In the genomic region with DNA sequence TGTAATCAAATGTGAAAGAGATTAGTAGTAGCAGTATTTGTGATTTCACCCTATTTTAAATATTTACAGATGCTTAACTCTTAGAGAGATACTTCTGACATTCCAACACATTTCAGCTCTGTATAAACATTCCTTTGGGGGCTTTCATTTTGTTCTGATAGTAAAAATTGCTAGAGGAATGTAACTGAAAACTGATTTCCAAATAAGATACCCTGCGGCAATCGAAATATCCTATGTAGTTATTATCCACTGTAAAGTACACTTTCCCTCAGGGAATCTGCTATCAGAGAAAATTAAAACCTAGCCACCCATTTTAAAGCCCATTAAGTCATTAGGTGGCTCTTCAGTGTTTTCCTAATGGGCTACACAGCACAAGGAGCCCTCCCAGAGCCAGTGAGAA, we compare ENCODE assay signal across 28 cellular contexts. TPM values are rescaled to one million over a fixed set of nuclear protein-coding genes. Genes with fewer than 3 reads are reported as not detected.
"Had no signal": no experiment of that assay in that cellular context is flagged by ENCODE, and none has a peak within 500 bp of the region (broad histone marks: within the 10 kb centered on the region; RNA-seq: fewer than 3 reads in every experiment).

No MANE protein-coding gene starts in this region.

- H3K4me1 Mint-ChIP-seq: T-helper 17 cell had no signal

- H3K36me3 Mint-ChIP-seq: activated naive CD8-positive, alpha-beta T cell; brain had no signal

- H3K4me3 Mint-ChIP-seq: activated CD4-positive, alpha-beta T cell treated with anti-CD3 and anti-CD28 coated beads, Interleukin-2, amount 10 ng/mL, durations not matched to agents 24 days and 14 days; activated naive CD4-positive, alpha-beta T cell treated with anti-CD3 and anti-CD28 coated beads for 36 hours; activated naive CD8-positive, alpha-beta T cell; activated T-cell treated with anti-CD3 and anti-CD28 coated beads, Interleukin-2, amount 50 U/mL, for 4 hours; brain; central memory CD8-positive, alpha-beta T cell; T-helper 17 cell; WTC11 had no signal

- DNase-seq: activated CD4-positive, alpha-beta T cell treated with anti-CD3 and anti-CD28 coated beads, Interleukin-2, amount 10 ng/mL, durations not matched to agents 24 days and 14 days; activated CD4-positive, alpha-beta T cell treated with anti-CD3 and anti-CD28 coated beads, Interleukin-2, amount 50 U/mL, for 48 hours; activated CD4-positive, CD25-positive, alpha-beta regulatory T cell treated with anti-CD3 and anti-CD28 coated beads, Interleukin-2, amount 50 U/mL, for 72 hours; activated CD8-positive, alpha-beta memory T cell treated with anti-CD3 and anti-CD28 coated beads for 24 hours; activated effector memory CD4-positive, alpha-beta T cell treated with anti-CD3 and anti-CD28 coated beads, Interleukin-2, amount 50 U/mL, for 16 hours; activated naive CD4-positive, alpha-beta T cell treated with anti-CD3 and anti-CD28 coated beads for 36 hours; activated T-cell treated with anti-CD3 and anti-CD28 coated beads, Interleukin-2, amount 50 U/mL, for 4 hours; amygdala; IMR-90; KBM-7; NCI-H1048; NCI-H1930; NCI-H2107; NCI-H446 treated with DMSO at 0.1 percent for 48 hours; NCI-H524 treated with DMSO at 0.1 percent for 48 hours; NCI-H774; NK-92 treated with Interleukin-12 subunit alpha and Interleukin-12 subunit beta, amount 100 ng/mL, for 24 hours; Peyer's patch; Right ventricle myocardium superior; SJCRH30; T-helper 17 cell; T-helper 9 cell had no signal

- H3K9me3 Mint-ChIP-seq: activated CD4-positive, alpha-beta T cell treated with anti-CD3 and anti-CD28 coated beads, Interleukin-2, amount 10 ng/mL, durations not matched to agents 24 days and 14 days; activated naive CD4-positive, alpha-beta T cell treated with anti-CD3 and anti-CD28 coated beads for 36 hours; activated T-cell treated with anti-CD3 and anti-CD28 coated beads, Interleukin-2, amount 50 U/mL, for 4 hours; central memory CD8-positive, alpha-beta T cell had no signal

- H3K27ac Mint-ChIP-seq: activated CD4-positive, alpha-beta T cell treated with anti-CD3 and anti-CD28 coated beads, Interleukin-2, amount 10 ng/mL, durations not matched to agents 24 days and 14 days; activated naive CD4-positive, alpha-beta T cell treated with anti-CD3 and anti-CD28 coated beads for 36 hours; activated naive CD8-positive, alpha-beta T cell; T-helper 17 cell; WTC11 had no signal

- ATAC-seq: activated T-cell treated with anti-CD3 and anti-CD28 coated beads, Interleukin-2, amount 50 U/mL, for 4 hours; T-helper 17 cell; WTC11 had no signal

- H3K27me3 Mint-ChIP-seq: activated CD4-positive, alpha-beta T cell treated with anti-CD3 and anti-CD28 coated beads, Interleukin-2, amount 10 ng/mL, durations not matched to agents 24 days and 14 days; central memory CD8-positive, alpha-beta T cell had no signal

RNA-seq across cellular contexts. Expression of a gene that starts 12.4 kb away (rescaled TPM):
- total RNA-seq: activated CD4-positive, alpha-beta T cell treated with anti-CD3 and anti-CD28 coated beads, Interleukin-2, amount 10 ng/mL, durations not matched to agents 24 days and 14 days; activated naive CD4-positive, alpha-beta T cell treated with anti-CD3 and anti-CD28 coated beads for 36 hours; IMR-90 had no signal

RNA-seq across cellular contexts. Expression of a gene that starts 35.8 kb away (rescaled TPM):
- total RNA-seq: activated naive CD4-positive, alpha-beta T cell treated with anti-CD3 and anti-CD28 coated beads for 36 hours; IMR-90; LHCN-M2; M059J had no signal
